Comparison of ENCODE assay signal across 9 cellular contexts in genomic region chr12:127809236-127809635, GRCh38.
DNase-seq lines count a peak whose midpoint lies in the region; ATAC-seq and TF ChIP-seq lines count a peak whose summit lies in the region.
"Had no signal": no experiment of that assay in that cellular context is flagged by ENCODE, and none has a peak within 500 bp of the region (broad histone marks: within the 10 kb centered on the region; RNA-seq: fewer than 3 reads in every experiment).

No MANE protein-coding gene starts in this region.

- H3K27ac ChIP-seq in sigmoid colon: peak overlapping the region in 3 of 4 donors; percentile 34 to 69 (median 36)

- peak; percentile 31 for DNase-seq in GM03348 (ENCODE audit: low spot score)
- DNase-seq in SHP77 (lab: John Stamatoyannopoulos, UW): peak; percentile 82 to 85
- DNase-seq in globus pallidus (ENCODE audit: low spot score): peak; percentile 11
- DNase-seq in sigmoid colon: no peak
- DNase-seq in CD14-positive monocyte (ENCODE audit: low spot score): no peak
- no peak for DNase-seq in NCI-H82 treated with DMSO at 0.1 percent for 48 hours (lab: John Stamatoyannopoulos, UW; ENCODE audit: unreplicated experiment)
- DNase-seq: immature natural killer cell had no signal

- H3K9me3 ChIP-seq in sigmoid colon: no peaks in the 10 kb centered on the region

- no peaks in the 10 kb centered on the region for H3K4me1 Mint-ChIP-seq in CD14-positive monocyte
- H3K4me1 Mint-ChIP-seq: immature natural killer cell had no signal

- peak in 1 of 4 donors; percentile 30 for TF ChIP-seq EP300 in sigmoid colon (IDR thresholded peaks at IDR 0.05)

- intact Hi-C loops in sigmoid colon (cut with DNase I) (no loop called here), CD14-positive monocyte (cut with micrococcal nuclease) (no loop called here)

- TF ChIP-seq CTCF in sigmoid colon (IDR thresholded peaks at IDR 0.05): no peak
- TF ChIP-seq CTCF in CD14-positive monocyte (IDR thresholded peaks at IDR 0.05): no peak

- H3K27me3 ChIP-seq in sigmoid colon: no peaks in the 10 kb centered on the region

- ATAC-seq in GM18511 (IDR thresholded peaks at IDR 0.05; ENCODE audit: unreplicated experiment): no peak
- ATAC-seq in GM18873 (IDR thresholded peaks at IDR 0.05; ENCODE audit: low FRiP score, unreplicated experiment): no peak

- 70 to 71% methylated on average over 1 of the region's 1 CpG for WGBS in sigmoid colon, 2 donors

- H3K36me3 Mint-ChIP-seq in CD14-positive monocyte: no peaks in the 10 kb centered on the region
- H3K36me3 Mint-ChIP-seq: immature natural killer cell had no signal

- no peak overlapping the region for H3K27ac Mint-ChIP-seq in CD14-positive monocyte
- H3K27ac Mint-ChIP-seq: immature natural killer cell had no signal

- TF ChIP-seq POLR2A in sigmoid colon (IDR thresholded peaks at IDR 0.05): no peak

- H3K27me3 Mint-ChIP-seq in CD14-positive monocyte (ENCODE audit: low read depth in 3 of 3): peaks cover 0 to 2% (median 0%) of the 10 kb centered on the region in 3 donors

- H3K36me3 ChIP-seq in sigmoid colon: no peaks in the 10 kb centered on the region

- no peak overlapping the region for H3K4me3 Mint-ChIP-seq in CD14-positive monocyte
- H3K4me3 Mint-ChIP-seq: immature natural killer cell had no signal

- H3K9me3 Mint-ChIP-seq in CD14-positive monocyte: peaks cover 0 to 5% (median 0%) of the 10 kb centered on the region in 7 donors

- H3K4me1 ChIP-seq in sigmoid colon: peaks cover 0 to 27% (median 16%) of the 10 kb centered on the region in 4 donors

- no peak overlapping the region for H3K4me3 ChIP-seq in sigmoid colon

Comparison
In these comparisons a context has a peak if more than half of its experiments do, and no peak if none do; other contexts are left out.
1. DNase-seq: peak in GM03348 (single experiment), SHP77 (2 of 2) and globus pallidus (single experiment); none in sigmoid colon (single experiment), CD14-positive monocyte (single experiment) and NCI-H82 treated with DMSO at 0.1 percent for 48 hours (single experiment).